ENCODE assay signal across 7 cellular contexts in genomic region chr17:26940587-26940986, GRCh38.
A peak's percentile ranks its signal among the peaks of the same experiment; 100 is the strongest.
DNase-seq lines count a peak whose midpoint lies in the region; ATAC-seq and TF ChIP-seq lines count a peak whose summit lies in the region.
"Not testable (repeated sequence)": the region's sequence is repeated elsewhere in the genome, so short reads cannot be mapped to it uniquely, and the experiment has no call there.

No MANE protein-coding gene starts in this region.

- H3K4me1 Mint-ChIP-seq in endodermal cell; natural killer cell treated with Interleukin-12 subunit alpha and Interleukin-12 subunit beta and Interleukin-15 and Interleukin-18, amount 100 ng/mL, for 72 hours (ENCODE audit: low read depth in 2 of 2); stimulated activated memory B cell treated with anti-CD40 and anti-IgM and Interleukin-4, amounts not matched to agents 10 μg/mL and 1 μg/mL and 100 μg/mL, for 72 hours: not testable (repeated sequence)

- not testable (repeated sequence) for H3K27me3 ChIP-seq in HUES6 (ENCODE audit: control insufficient read depth, insufficient read depth, low read length); endodermal cell (ENCODE audit: control insufficient read depth, insufficient read depth, low read length, poor library complexity, severe bottlenecking); left lung

- H3K9ac ChIP-seq in HUES6 (ENCODE audit: low read length); endodermal cell (ENCODE audit: extremely low read depth, low read length, poor library complexity, severe bottlenecking): not testable (repeated sequence)

- intact Hi-C loops in Right ventricle myocardium superior (cut with DNase I); left lung (cut with DNase I): not testable (repeated sequence)

- not testable (repeated sequence) for H3K36me3 ChIP-seq in HUES6 (ENCODE audit: control insufficient read depth, insufficient read depth, low read length); endodermal cell (ENCODE audit: control insufficient read depth, insufficient read depth, low read length); left lung

- ATAC-seq in GM19324 (IDR thresholded peaks at IDR 0.05; ENCODE audit: low FRiP score, unreplicated experiment) (peak; percentile 56), Right ventricle myocardium superior (ENCODE audit: poor library complexity) (peak; percentile 49), left lung (peak; percentile 69)
- peak; percentile 73 to 75 for ATAC-seq in natural killer cell treated with Interleukin-12 subunit alpha and Interleukin-12 subunit beta and Interleukin-15 and Interleukin-18, amount 100 ng/mL, for 72 hours
- peak; percentile 64 for ATAC-seq in stimulated activated memory B cell treated with anti-CD40 and anti-IgM and Interleukin-4, amounts not matched to agents 10 μg/mL and 1 μg/mL and 100 μg/mL, for 72 hours

- H3K27me3 Mint-ChIP-seq in endodermal cell (ENCODE audit: insufficient read depth); natural killer cell treated with Interleukin-12 subunit alpha and Interleukin-12 subunit beta and Interleukin-15 and Interleukin-18, amount 100 ng/mL, for 72 hours; stimulated activated memory B cell treated with anti-CD40 and anti-IgM and Interleukin-4, amounts not matched to agents 10 μg/mL and 1 μg/mL and 100 μg/mL, for 72 hours: not testable (repeated sequence)

- H3K9me3 Mint-ChIP-seq in endodermal cell: peaks cover 28% of the 10 kb centered on the region
- H3K9me3 Mint-ChIP-seq in natural killer cell treated with Interleukin-12 subunit alpha and Interleukin-12 subunit beta and Interleukin-15 and Interleukin-18, amount 100 ng/mL, for 72 hours; stimulated activated memory B cell treated with anti-CD40 and anti-IgM and Interleukin-4, amounts not matched to agents 10 μg/mL and 1 μg/mL and 100 μg/mL, for 72 hours: not testable (repeated sequence)

- H3K9me3 ChIP-seq in HUES6 (ENCODE audit: control insufficient read depth, insufficient read depth, low read depth, low read length) (peaks cover 57% of the 10 kb centered on the region), endodermal cell (ENCODE audit: control insufficient read depth, low read length) (peaks cover 79% of the 10 kb centered on the region), left lung (peaks cover 0 to 51% of the 10 kb centered on the region in 2 donors)

- TF ChIP-seq CTCF in endodermal cell (conservative IDR thresholded peaks at IDR 0.05); left lung (IDR thresholded peaks at IDR 0.05): not testable (repeated sequence)

- 44 to 55% methylated on average over 2 of the region's 2 CpGs for WGBS in endodermal cell (ENCODE audit: insufficient coverage in 1 of 2, insufficient read length in 1 of 2), 2 experiments

- not testable (repeated sequence) for H3K4me3 Mint-ChIP-seq in endodermal cell; natural killer cell treated with Interleukin-12 subunit alpha and Interleukin-12 subunit beta and Interleukin-15 and Interleukin-18, amount 100 ng/mL, for 72 hours; stimulated activated memory B cell treated with anti-CD40 and anti-IgM and Interleukin-4, amounts not matched to agents 10 μg/mL and 1 μg/mL and 100 μg/mL, for 72 hours

- H3K4me1 ChIP-seq in HUES6 (ENCODE audit: control insufficient read depth, insufficient read depth, low read length); endodermal cell (ENCODE audit: control insufficient read depth, insufficient read depth, low read length); left lung: not testable (repeated sequence)

- not testable (repeated sequence) for DNase-seq in endodermal cell; Right ventricle myocardium superior; left lung; natural killer cell treated with Interleukin-12 subunit alpha and Interleukin-12 subunit beta and Interleukin-15 and Interleukin-18, amount 100 ng/mL, for 72 hours (ENCODE audit: low spot score)

- not testable (repeated sequence) for H3K27ac Mint-ChIP-seq in endodermal cell; natural killer cell treated with Interleukin-12 subunit alpha and Interleukin-12 subunit beta and Interleukin-15 and Interleukin-18, amount 100 ng/mL, for 72 hours; stimulated activated memory B cell treated with anti-CD40 and anti-IgM and Interleukin-4, amounts not matched to agents 10 μg/mL and 1 μg/mL and 100 μg/mL, for 72 hours

- not testable (repeated sequence) for H3K36me3 Mint-ChIP-seq in endodermal cell (ENCODE audit: low read depth); natural killer cell treated with Interleukin-12 subunit alpha and Interleukin-12 subunit beta and Interleukin-15 and Interleukin-18, amount 100 ng/mL, for 72 hours; stimulated activated memory B cell treated with anti-CD40 and anti-IgM and Interleukin-4, amounts not matched to agents 10 μg/mL and 1 μg/mL and 100 μg/mL, for 72 hours

- not testable (repeated sequence) for H3K27ac ChIP-seq in HUES6 (ENCODE audit: low read depth, low read length); endodermal cell (ENCODE audit: low read depth, low read length); left lung

- H3K4me3 ChIP-seq in HUES6 (ENCODE audit: low read depth, low read length) (0 out of 2 replicates have a peak overlapping the region, but pooled peaks have one; percentile 18), endodermal cell (ENCODE audit: low read length) (peak overlapping the region; percentile 51)
- H3K4me3 ChIP-seq in left lung: not testable (repeated sequence)
